ENCODE assay signal across 18 cellular contexts in the genomic region with DNA sequence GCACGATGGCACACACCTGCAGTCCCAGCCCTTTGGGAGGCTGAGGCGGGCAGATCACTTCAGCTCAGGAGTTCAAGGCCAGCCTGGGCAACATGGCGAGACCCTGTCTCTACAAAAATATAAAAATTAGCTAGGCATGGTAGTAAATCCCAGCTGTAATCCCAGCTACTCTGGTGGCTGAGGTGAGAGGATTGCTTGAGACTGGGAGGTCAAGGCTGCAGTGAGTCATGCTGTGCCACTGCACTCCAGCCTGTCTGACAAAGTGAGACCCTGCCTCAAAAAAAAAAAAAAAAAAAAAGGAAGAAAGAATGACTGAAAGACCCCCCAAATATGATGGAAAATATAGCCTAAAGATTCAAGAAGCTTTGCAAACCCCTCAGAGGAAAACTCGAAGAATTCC. TPM values are rescaled to one million over a fixed set of nuclear protein-coding genes. Genes with fewer than 3 reads are reported as not detected.
"Had no signal": no experiment of that assay in that cellular context is flagged by ENCODE, and none has a peak within 500 bp of the region (broad histone marks: within the 10 kb centered on the region; RNA-seq: fewer than 3 reads in every experiment).

No MANE protein-coding gene starts in this region.

- H3K4me1 ChIP-seq: gastrocnemius medialis had no signal

- FAIRE-seq: colon, endothelial cell of umbilical vein had no signal

- H3K27me3 ChIP-seq: gastrocnemius medialis, neutrophil, spleen, upper lobe of right lung had no signal

- H3K4me3 Mint-ChIP-seq: activated CD4-positive, alpha-beta memory T cell treated with anti-CD3 and anti-CD28 coated beads, Interleukin-2, amount 10 ng/mL, durations not matched to agents 7 days and 5 days; activated naive CD8-positive, alpha-beta T cell treated with anti-CD3 and anti-CD28 coated beads for 36 hours; activated T-cell treated with anti-CD3 and anti-CD28 coated beads, Interleukin-2, amount 50 U/mL, for 72 hours; stimulated activated naive B cell treated with anti-CD40 and anti-IgM and Interleukin-4, amounts not matched to agents 10 μg/mL and 1 μg/mL and 100 μg/mL, for 72 hours had no signal

- H3K4me1 Mint-ChIP-seq: stimulated activated naive B cell treated with anti-CD40 and anti-IgM and Interleukin-4, amounts not matched to agents 10 μg/mL and 1 μg/mL and 100 μg/mL, for 72 hours had no signal

- H3K27ac ChIP-seq: gastrocnemius medialis, neutrophil, spleen, upper lobe of right lung had no signal

- H3K9me3 Mint-ChIP-seq: activated CD4-positive, alpha-beta memory T cell treated with anti-CD3 and anti-CD28 coated beads, Interleukin-2, amount 10 ng/mL, durations not matched to agents 7 days and 5 days; activated naive CD8-positive, alpha-beta T cell treated with anti-CD3 and anti-CD28 coated beads for 36 hours; activated T-cell treated with anti-CD3 and anti-CD28 coated beads, Interleukin-2, amount 50 U/mL, for 72 hours; stimulated activated naive B cell treated with anti-CD40 and anti-IgM and Interleukin-4, amounts not matched to agents 10 μg/mL and 1 μg/mL and 100 μg/mL, for 72 hours had no signal

- H3K27me3 Mint-ChIP-seq: activated naive CD8-positive, alpha-beta T cell treated with anti-CD3 and anti-CD28 coated beads for 36 hours; stimulated activated naive B cell treated with anti-CD40 and anti-IgM and Interleukin-4, amounts not matched to agents 10 μg/mL and 1 μg/mL and 100 μg/mL, for 72 hours had no signal

- DNase-seq: activated CD4-positive, alpha-beta memory T cell treated with anti-CD3 and anti-CD28 coated beads, Interleukin-2, amount 10 ng/mL, durations not matched to agents 7 days and 5 days; activated CD8-positive, alpha-beta memory T cell treated with anti-CD3 and anti-CD28 coated beads, Interleukin-2, amount 50 U/mL, for 4 hours; activated gamma-delta T cell treated with Interleukin-2 at 50 U/mL for 16 hours; activated naive CD8-positive, alpha-beta T cell treated with anti-CD3 and anti-CD28 coated beads for 36 hours; activated T-cell treated with anti-CD3 and anti-CD28 coated beads, Interleukin-2, amount 50 U/mL, for 72 hours; aorta; gastrocnemius medialis; kidney glomerular epithelial cell; spleen; stimulated activated CD4-positive, alpha-beta T cell treated with anti-CD3 and anti-CD28 coated beads, Interleukin-1b, Interleukin-23, amount 100 ng/mL, for 48 hours; stimulated activated naive B cell treated with anti-CD40 and anti-IgM and Interleukin-4, amounts not matched to agents 10 μg/mL and 1 μg/mL and 100 μg/mL, for 72 hours; substantia nigra; upper lobe of right lung had no signal

- H3K9me3 ChIP-seq: gastrocnemius medialis, neutrophil, spleen, upper lobe of right lung had no signal

- H3K27ac Mint-ChIP-seq: activated CD4-positive, alpha-beta memory T cell treated with anti-CD3 and anti-CD28 coated beads, Interleukin-2, amount 10 ng/mL, durations not matched to agents 7 days and 5 days; activated naive CD8-positive, alpha-beta T cell treated with anti-CD3 and anti-CD28 coated beads for 36 hours; activated T-cell treated with anti-CD3 and anti-CD28 coated beads, Interleukin-2, amount 50 U/mL, for 72 hours; stimulated activated naive B cell treated with anti-CD40 and anti-IgM and Interleukin-4, amounts not matched to agents 10 μg/mL and 1 μg/mL and 100 μg/mL, for 72 hours had no signal

- H3K36me3 ChIP-seq: gastrocnemius medialis, neutrophil, spleen, upper lobe of right lung had no signal

- H3K4me3 ChIP-seq: gastrocnemius medialis, spleen, upper lobe of right lung had no signal

- H3K36me3 Mint-ChIP-seq: activated naive CD8-positive, alpha-beta T cell treated with anti-CD3 and anti-CD28 coated beads for 36 hours; stimulated activated naive B cell treated with anti-CD40 and anti-IgM and Interleukin-4, amounts not matched to agents 10 μg/mL and 1 μg/mL and 100 μg/mL, for 72 hours had no signal

RNA-seq across cellular contexts. Expression of gene METTL24, which starts 26.8 kb away (rescaled TPM):
- total RNA-seq: activated CD4-positive, alpha-beta memory T cell treated with anti-CD3 and anti-CD28 coated beads, Interleukin-2, amount 10 ng/mL, durations not matched to agents 7 days and 5 days; activated T-cell treated with anti-CD3 and anti-CD28 coated beads, Interleukin-2, amount 50 U/mL, for 72 hours; endothelial cell of umbilical vein; gastrocnemius medialis; myocyte; T-helper 2 cell treated with Interferon-gamma antibody and Interleukin-4, amounts not matched to agents 100 ng/mL and 5 ng/mL, for 36 hours had no signal
- polyA plus RNA-seq: endothelial cell of umbilical vein, spleen had no signal
